17 cellular contexts compared by ENCODE assay signal in the genomic region with DNA sequence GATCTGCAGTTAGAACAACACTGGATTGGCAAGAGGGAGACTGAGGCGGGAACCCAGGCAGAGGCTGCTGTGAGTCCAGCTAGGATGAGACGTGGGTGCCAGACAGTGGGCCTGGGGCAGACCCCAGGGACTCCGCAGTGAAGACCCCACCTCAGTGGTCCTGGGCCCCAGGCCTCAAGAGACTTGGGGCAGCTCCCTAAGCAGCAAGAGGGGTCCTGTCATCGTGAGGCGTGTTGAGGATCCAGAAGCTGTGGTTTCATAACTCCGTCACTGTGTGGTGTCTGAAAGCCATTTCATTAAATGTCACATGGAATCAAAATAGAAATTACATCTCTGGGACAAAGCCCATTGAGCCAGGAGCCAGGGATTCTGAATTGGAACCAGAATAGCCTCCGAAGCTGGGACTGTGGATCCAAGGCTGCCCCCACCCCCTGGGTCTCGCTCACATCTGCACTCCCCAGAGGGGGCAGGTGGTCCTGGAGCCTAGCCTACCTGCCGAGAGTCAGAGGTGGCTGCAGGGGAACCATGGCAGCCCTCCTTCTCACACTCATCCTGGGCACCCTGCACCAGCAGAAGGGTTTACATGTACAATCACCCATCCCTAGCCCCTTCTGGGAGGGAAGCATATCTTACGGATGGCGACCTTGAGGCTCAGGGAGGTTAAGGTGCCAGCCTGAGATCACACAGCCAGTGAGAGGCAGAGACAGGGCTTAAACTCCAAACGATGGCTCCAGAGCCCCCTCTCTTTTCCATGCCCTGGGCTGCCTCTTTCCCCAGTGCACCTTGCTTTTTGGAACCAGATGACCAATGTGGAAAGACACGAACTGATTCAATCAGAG.
"Had no signal": no experiment of that assay in that cellular context is flagged by ENCODE, and none has a peak within 500 bp of the region (broad histone marks: within the 10 kb centered on the region; RNA-seq: fewer than 3 reads in every experiment).

No MANE protein-coding gene starts in this region.

- H3K27ac ChIP-seq: right lobe of liver, thoracic aorta, upper lobe of right lung had no signal

- H3K27me3 Mint-ChIP-seq: activated B cell treated with CpG ODN at 0.5 μM for 24 hours; activated CD4-positive, alpha-beta memory T cell treated with anti-CD3 and anti-CD28 coated beads, Interleukin-2, amount 10 ng/mL, durations not matched to agents 7 days and 5 days; activated CD8-positive, alpha-beta memory T cell treated with anti-CD3 and anti-CD28 coated beads, Interleukin-2, amount 10 ng/mL, durations not matched to agents 7 days and 5 days; progenitor cell of endocrine pancreas had no signal

- ATAC-seq: activated CD8-positive, alpha-beta memory T cell treated with anti-CD3 and anti-CD28 coated beads, Interleukin-2, amount 10 ng/mL, durations not matched to agents 7 days and 5 days; left lobe of liver; right lobe of liver; stimulated activated effector memory CD8-positive, alpha-beta T cell treated with anti-CD3 and anti-CD28 coated beads, Interleukin-12 subunit alpha, Interleukin-12 subunit beta, amount 100 ng/mL, for 72 hours; upper lobe of right lung had no signal

- H3K27ac Mint-ChIP-seq: activated B cell treated with CpG ODN at 0.5 μM for 24 hours; activated CD4-positive, alpha-beta memory T cell treated with anti-CD3 and anti-CD28 coated beads, Interleukin-2, amount 10 ng/mL, durations not matched to agents 7 days and 5 days; activated CD8-positive, alpha-beta memory T cell treated with anti-CD3 and anti-CD28 coated beads, Interleukin-2, amount 10 ng/mL, durations not matched to agents 7 days and 5 days; progenitor cell of endocrine pancreas; stimulated activated effector memory CD8-positive, alpha-beta T cell treated with anti-CD3 and anti-CD28 coated beads, Interleukin-12 subunit alpha, Interleukin-12 subunit beta, amount 100 ng/mL, for 72 hours had no signal

- H3K4me3 Mint-ChIP-seq: activated B cell treated with CpG ODN at 0.5 μM for 24 hours; activated CD4-positive, alpha-beta memory T cell treated with anti-CD3 and anti-CD28 coated beads, Interleukin-2, amount 10 ng/mL, durations not matched to agents 7 days and 5 days; activated CD8-positive, alpha-beta memory T cell treated with anti-CD3 and anti-CD28 coated beads, Interleukin-2, amount 10 ng/mL, durations not matched to agents 7 days and 5 days; nephron; stimulated activated effector memory CD8-positive, alpha-beta T cell treated with anti-CD3 and anti-CD28 coated beads, Interleukin-12 subunit alpha, Interleukin-12 subunit beta, amount 100 ng/mL, for 72 hours had no signal

- H3K9me3 Mint-ChIP-seq: activated B cell treated with CpG ODN at 0.5 μM for 24 hours; activated CD4-positive, alpha-beta memory T cell treated with anti-CD3 and anti-CD28 coated beads, Interleukin-2, amount 10 ng/mL, durations not matched to agents 7 days and 5 days; nephron; stimulated activated effector memory CD8-positive, alpha-beta T cell treated with anti-CD3 and anti-CD28 coated beads, Interleukin-12 subunit alpha, Interleukin-12 subunit beta, amount 100 ng/mL, for 72 hours had no signal

- DNase-seq: activated B cell treated with CpG ODN at 0.5 μM for 24 hours; activated CD4-positive, alpha-beta memory T cell treated with anti-CD3 and anti-CD28 coated beads, Interleukin-2, amount 10 ng/mL, durations not matched to agents 7 days and 5 days; activated CD4-positive, alpha-beta T cell treated with anti-CD3 and anti-CD28 coated beads for 48 hours; activated CD8-positive, alpha-beta memory T cell treated with anti-CD3 and anti-CD28 coated beads, Interleukin-2, amount 10 ng/mL, durations not matched to agents 7 days and 5 days; activated naive CD4-positive, alpha-beta T cell treated with anti-CD3 and anti-CD28 coated beads, Interleukin-2, amount 50 U/mL, for 16 hours; kidney; midbrain; stimulated activated CD4-positive, alpha-beta T cell treated with anti-CD3 and anti-CD28 coated beads, Interleukin-4, amount 100 ng/mL, for 24 hours; T-helper 1 cell; T-helper 9 cell had no signal

- H3K4me1 Mint-ChIP-seq: activated B cell treated with CpG ODN at 0.5 μM for 24 hours had no signal
